18 cellular contexts compared by ENCODE assay signal in the genomic region with DNA sequence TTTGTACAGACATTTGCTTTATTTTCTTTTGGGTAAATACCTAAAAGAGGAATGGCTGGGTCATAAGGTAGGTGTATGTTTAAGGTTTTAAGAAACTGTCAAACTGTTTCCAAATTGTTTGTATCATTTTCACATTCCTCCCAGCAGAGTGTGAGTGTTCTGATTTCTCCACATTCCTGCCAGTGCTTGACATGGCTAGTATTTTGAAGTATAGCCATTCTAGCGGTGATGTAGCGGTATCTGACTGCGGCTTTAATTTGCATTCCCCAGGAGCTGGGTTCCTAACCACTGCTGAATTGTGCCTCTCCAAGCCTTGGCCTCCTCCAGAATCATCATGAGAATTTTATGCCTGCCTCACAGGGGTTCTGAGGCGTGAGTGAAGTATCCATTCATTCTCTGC.
"Had no signal": no experiment of that assay in that cellular context is flagged by ENCODE, and none has a peak within 500 bp of the region (broad histone marks: within the 10 kb centered on the region; RNA-seq: fewer than 3 reads in every experiment).

No MANE protein-coding gene starts in this region.

- H3K4me3 Mint-ChIP-seq: activated B cell treated with CpG ODN at 0.5 μM for 24 hours; activated CD4-positive, alpha-beta T cell treated with anti-CD3 and anti-CD28 coated beads, Interleukin-2, amount 10 ng/mL, durations not matched to agents 24 days and 14 days; activated CD8-positive, alpha-beta T cell treated with anti-CD3 and anti-CD28 coated beads, Interleukin-2, amount 10 ng/mL, durations not matched to agents 7 days and 5 days; activated naive CD8-positive, alpha-beta T cell treated with anti-CD3 and anti-CD28 coated beads, Interleukin-2, amount 10 ng/mL, durations not matched to agents 7 days and 5 days; mesothelial cell of epicardium; neural crest cell; T-helper 2 cell treated with Interferon-gamma antibody and Interleukin-4, amounts not matched to agents 5 μg/mL and 100 μg/mL, for 36 hours had no signal

- H3K27me3 Mint-ChIP-seq: activated B cell treated with CpG ODN at 0.5 μM for 24 hours; activated CD4-positive, alpha-beta T cell treated with anti-CD3 and anti-CD28 coated beads, Interleukin-2, amount 10 ng/mL, durations not matched to agents 24 days and 14 days had no signal

- FAIRE-seq: endothelial cell of umbilical vein, islet of Langerhans had no signal

- H3K36me3 Mint-ChIP-seq: activated naive CD8-positive, alpha-beta T cell treated with anti-CD3 and anti-CD28 coated beads, Interleukin-2, amount 10 ng/mL, durations not matched to agents 7 days and 5 days had no signal

- H3K36me3 ChIP-seq: ovary, sigmoid colon had no signal

- H3K27me3 ChIP-seq: ovary, sigmoid colon had no signal

- H3K4me1 Mint-ChIP-seq: activated CD4-positive, alpha-beta T cell treated with anti-CD3 and anti-CD28 coated beads, Interleukin-2, amount 10 ng/mL, durations not matched to agents 24 days and 14 days; mesothelial cell of epicardium had no signal

- H3K4me3 ChIP-seq: lung, ovary, sigmoid colon had no signal

- ATAC-seq: activated CD8-positive, alpha-beta T cell treated with anti-CD3 and anti-CD28 coated beads, Interleukin-2, amount 10 ng/mL, durations not matched to agents 7 days and 5 days had no signal

- DNase-seq: activated B cell treated with CpG ODN at 0.5 μM for 24 hours; activated CD4-positive, alpha-beta T cell treated with anti-CD3 and anti-CD28 coated beads, Interleukin-2, amount 10 ng/mL, durations not matched to agents 24 days and 14 days; activated CD8-positive, alpha-beta T cell treated with anti-CD3 and anti-CD28 coated beads, Interleukin-2, amount 10 ng/mL, durations not matched to agents 7 days and 5 days; activated naive CD4-positive, alpha-beta T cell; activated naive CD8-positive, alpha-beta T cell treated with anti-CD3 and anti-CD28 coated beads, Interleukin-2, amount 10 ng/mL, durations not matched to agents 7 days and 5 days; aorta; central memory CD4-positive, alpha-beta T cell; effector CD8-positive, alpha-beta T cell; ovary; sigmoid colon; stimulated activated CD4-positive, alpha-beta T cell treated with anti-CD3 and anti-CD28 coated beads, Interleukin-12 subunit alpha, Interleukin-12 subunit beta, amount 100 ng/mL, for 4 hours; stimulated activated CD4-positive, alpha-beta T cell treated with anti-CD3 and anti-CD28 coated beads, Interleukin-2, amount 100 ng/mL, for 24 hours had no signal

- H3K4me1 ChIP-seq: sigmoid colon had no signal

- H3K9me3 Mint-ChIP-seq: activated B cell treated with CpG ODN at 0.5 μM for 24 hours had no signal

- H3K9me3 ChIP-seq: ovary, sigmoid colon had no signal

- H3K27ac Mint-ChIP-seq: activated B cell treated with CpG ODN at 0.5 μM for 24 hours; activated CD4-positive, alpha-beta T cell treated with anti-CD3 and anti-CD28 coated beads, Interleukin-2, amount 10 ng/mL, durations not matched to agents 24 days and 14 days; activated CD8-positive, alpha-beta T cell treated with anti-CD3 and anti-CD28 coated beads, Interleukin-2, amount 10 ng/mL, durations not matched to agents 7 days and 5 days; activated naive CD8-positive, alpha-beta T cell treated with anti-CD3 and anti-CD28 coated beads, Interleukin-2, amount 10 ng/mL, durations not matched to agents 7 days and 5 days; mesothelial cell of epicardium; T-helper 2 cell treated with Interferon-gamma antibody and Interleukin-4, amounts not matched to agents 5 μg/mL and 100 μg/mL, for 36 hours had no signal

- H3K27ac ChIP-seq: ovary, sigmoid colon had no signal
